In genomic region chr6:26331809-26332226, GRCh38 we compare ENCODE assay signal across 1 cellular context.
TF ChIP-seq lines count a peak whose summit lies in the region.

No MANE protein-coding gene starts in this region.

TF ChIP-seq in K562, 482 proteins besides CTCF, POLR2A, EP300 and RAD21 (continued from another document):
- peak; percentile 70; the same call in 1 of the 2 replicates for TF ChIP-seq RREB1 (CRISPR knock-in tag; IDR thresholded peaks at IDR 0.05)
- peak; percentile 80 for TF ChIP-seq HMBOX1 (IDR thresholded peaks at IDR 0.05)
- no peak for TF ChIP-seq ZNF830 (CRISPR knock-in tag; IDR thresholded peaks at IDR 0.05)
- TF ChIP-seq MYNN (IDR thresholded peaks at IDR 0.05), result no peak
- no peak for TF ChIP-seq MYNN (CRISPR knock-in tag; IDR thresholded peaks at IDR 0.05)
- TF ChIP-seq ZNF644 (tag; IDR thresholded peaks at IDR 0.05; ENCODE audit: low read depth), result 0 out of 2 replicates have a peak, but pooled peaks have one; percentile 39
- no peak for TF ChIP-seq CBX8 (IDR thresholded peaks at IDR 0.05; ENCODE audit: borderline replicate concordance, extremely low read depth, low read depth, low read length, poor library complexity, severe bottlenecking)
- TF ChIP-seq MIER1 (IDR thresholded peaks at IDR 0.05; ENCODE audit: low read depth), result no peak
- no peak for TF ChIP-seq CHD7 (IDR thresholded peaks at IDR 0.05; ENCODE audit: low read depth, low read length)
- no peak for TF ChIP-seq CTCFL (IDR thresholded peaks at IDR 0.05; ENCODE audit: borderline replicate concordance, insufficient read depth, low read depth, low read length, poor library complexity, severe bottlenecking)
- no peak for TF ChIP-seq HNRNPK (IDR thresholded peaks at IDR 0.05; ENCODE audit: low read depth, low read length, poor library complexity, severe bottlenecking)
- TF ChIP-seq NUFIP1 (IDR thresholded peaks at IDR 0.05; ENCODE audit: partially characterized antibody), result no peak
- no peak for TF ChIP-seq ZBTB17 (CRISPR knock-in tag; IDR thresholded peaks at IDR 0.05)
- no peak for TF ChIP-seq HSF4 (CRISPR knock-in tag; IDR thresholded peaks at IDR 0.05; ENCODE audit: borderline replicate concordance)
- peak; percentile 82 for TF ChIP-seq NEUROD1 (IDR thresholded peaks at IDR 0.05; ENCODE audit: borderline replicate concordance, low read depth, low read length, partially characterized antibody)
- peak; percentile 55; the same call in 1 of the 2 replicates for TF ChIP-seq MBD2 (IDR thresholded peaks at IDR 0.05; ENCODE audit: borderline replicate concordance, low read depth)
- TF ChIP-seq NRF1 (conservative IDR thresholded peaks at IDR 0.05 in 1 of 2, IDR thresholded peaks at IDR 0.05 in 1 of 2), result no peak
- no peak for TF ChIP-seq ZNF140 (CRISPR knock-in tag; IDR thresholded peaks at IDR 0.05)
- no peak for TF ChIP-seq E2F5 (CRISPR knock-in tag; IDR thresholded peaks at IDR 0.05)
- 0 out of 4 replicates have a peak, but pooled peaks of 1 of the 2 experiments have one; percentile 32 for TF ChIP-seq UBTF (IDR thresholded peaks at IDR 0.05; ENCODE audit: borderline replicate concordance in 1 of 2, low read depth in 2 of 2, low read length in 2 of 2)
- TF ChIP-seq KLF6 (CRISPR knock-in tag; IDR thresholded peaks at IDR 0.05; ENCODE audit: borderline replicate concordance), result 0 out of 2 replicates have a peak, but pooled peaks have one; percentile 21
- TF ChIP-seq ZNF217 (CRISPR knock-in tag; IDR thresholded peaks at IDR 0.05), result no peak
- TF ChIP-seq ZC3H8 (IDR thresholded peaks at IDR 0.05), result no peak
TF ChIP-seq in K562: peak in this region for 91.
